In genomic region chr2:25343187-25343825, GRCh38 we compare ENCODE assay signal across 13 cellular contexts. TPM values are rescaled to one million over a fixed set of nuclear protein-coding genes. Genes with fewer than 3 reads are reported as not detected.
DNase-seq lines count a peak whose midpoint lies in the region; ATAC-seq and TF ChIP-seq lines count a peak whose summit lies in the region.
"Had no signal": no experiment of that assay in that cellular context is flagged by ENCODE, and none has a peak within 500 bp of the region (broad histone marks: within the 10 kb centered on the region; RNA-seq: fewer than 3 reads in every experiment).

No MANE protein-coding gene starts in this region.

- no peak overlapping the region for H2AK5ac ChIP-seq in IMR-90 (ENCODE audit: low read depth, low read length)

- H3K4ac ChIP-seq in IMR-90 (ENCODE audit: low read depth, low read length): no peak overlapping the region

- no peak for TF ChIP-seq RAD21 in IMR-90 (IDR thresholded peaks at IDR 0.05; ENCODE audit: low read length)

- no peak overlapping the region for H3K27ac Mint-ChIP-seq in activated CD4-positive, alpha-beta T cell treated with anti-CD3 and anti-CD28 coated beads for 36 hours
- no peak overlapping the region for H3K27ac Mint-ChIP-seq in activated naive CD8-positive, alpha-beta T cell treated with anti-CD3 and anti-CD28 coated beads, Interleukin-2, amount 10 ng/mL, durations not matched to agents 7 days and 5 days
- H3K27ac Mint-ChIP-seq in neural crest cell (ENCODE audit: unreplicated experiment): no peak overlapping the region

- no peak overlapping the region for H2BK20ac ChIP-seq in IMR-90 (ENCODE audit: low read depth, low read length)

- TF ChIP-seq POLR2A in IMR-90 (IDR thresholded peaks at IDR 0.05; ENCODE audit: low read depth, low read length) (no peak), Peyer's patch (IDR thresholded peaks at IDR 0.05) (no peak)

- no peak overlapping the region for H2BK15ac ChIP-seq in IMR-90 (ENCODE audit: low read depth, low read length)

- H3K36me3 ChIP-seq in IMR-90 (ENCODE audit: control insufficient read depth, insufficient read depth, low read length) (no peaks in the 10 kb centered on the region), Peyer's patch (no peaks in the 10 kb centered on the region)
- H3K36me3 ChIP-seq: transverse colon had no signal

- H2AK9ac ChIP-seq in IMR-90 (replicated peaks; ENCODE audit: low read depth, low read length, poor library complexity): no peak overlapping the region

- DNase-seq in activated CD4-positive, alpha-beta T cell treated with anti-CD3 and anti-CD28 coated beads for 36 hours: no peak
- no peak for DNase-seq in activated CD4-positive, alpha-beta T cell treated with anti-CD3 and anti-CD28 coated beads for 48 hours
- DNase-seq in IMR-90 (no peak), neural crest cell (ENCODE audit: low read depth, low spot score) (no peak), Peyer's patch (no peak), cortex of kidney (lab: John Stamatoyannopoulos, UW) (no peak)
- DNase-seq in activated naive CD8-positive, alpha-beta T cell treated with anti-CD3 and anti-CD28 coated beads, Interleukin-2, amount 10 ng/mL, durations not matched to agents 7 days and 5 days: no peak
- DNase-seq: DMS 273 treated with DMSO at 0.1 percent for 48 hours; mammary epithelial cell; PC-3; stimulated activated CD4-positive, alpha-beta T cell treated with anti-CD3 and anti-CD28 coated beads, Interleukin-15, amount 100 ng/mL, for 24 hours; transverse colon had no signal

- H3K9ac ChIP-seq in IMR-90 (ENCODE audit: low read depth, low read length): no peak overlapping the region

- CTCF ChIA-PET in activated CD4-positive, alpha-beta T cell treated with anti-CD3 and anti-CD28 coated beads for 36 hours (lab: Charles Lee): interaction anchor here (0.6 to 2.6 kb wide), 6 partner anchors 17 to 431 kb away, joined by 3 to 11 read pairs (median 3); no protein-coding TSS in a partner anchor
- CTCF ChIA-PET in IMR-90 (lab: Yijun Ruan, JAX): interaction anchor here (0.6 kb wide), 1 partner anchor 1026 kb away, joined by 6 read pairs; no protein-coding TSS in a partner anchor

- peaks cover 38% of the 10 kb centered on the region for H3K4me1 Mint-ChIP-seq in activated CD4-positive, alpha-beta T cell treated with anti-CD3 and anti-CD28 coated beads for 36 hours
- H3K4me1 Mint-ChIP-seq in activated naive CD8-positive, alpha-beta T cell treated with anti-CD3 and anti-CD28 coated beads, Interleukin-2, amount 10 ng/mL, durations not matched to agents 7 days and 5 days: peaks cover 29% of the 10 kb centered on the region
- H3K4me1 Mint-ChIP-seq in neural crest cell: no peaks in the 10 kb centered on the region

- H3K4me2 ChIP-seq in IMR-90 (ENCODE audit: low read depth, low read length): no peak overlapping the region

- H3K18ac ChIP-seq in IMR-90 (ENCODE audit: low read depth, low read length): no peak overlapping the region

- H3K27me3 Mint-ChIP-seq in activated CD4-positive, alpha-beta T cell treated with anti-CD3 and anti-CD28 coated beads for 36 hours: no peaks in the 10 kb centered on the region
- H3K27me3 Mint-ChIP-seq in activated naive CD8-positive, alpha-beta T cell treated with anti-CD3 and anti-CD28 coated beads, Interleukin-2, amount 10 ng/mL, durations not matched to agents 7 days and 5 days: no peaks in the 10 kb centered on the region
- peaks cover 18% of the 10 kb centered on the region for H3K27me3 Mint-ChIP-seq in neural crest cell (ENCODE audit: low read depth)

- peaks cover 0 to 21% of the 10 kb centered on the region in 2 experiments; a peak in 1 of 4 replicates for H3K79me1 ChIP-seq in IMR-90 (ENCODE audit: low read depth in 1 of 2, low read length in 2 of 2)

- H3K4me1 ChIP-seq in IMR-90 (ENCODE audit: control insufficient read depth, insufficient read depth, low read length) (peaks cover 17% of the 10 kb centered on the region), Peyer's patch (peaks cover 0 to 24% (median 9%) of the 10 kb centered on the region in 4 donors)

- no peak overlapping the region for H4K91ac ChIP-seq in IMR-90 (ENCODE audit: insufficient read depth, low read depth, low read length)

- peak overlapping the region; percentile 51 for H2AFZ ChIP-seq in IMR-90 (replicated peaks; ENCODE audit: low read length, poor library complexity)

- dilution Hi-C loops in IMR-90 (cut with HindIII; ENCODE audit: low sequenced_read_pairs, unreplicated experiment): no loop called here

- no peak overlapping the region for H3K23ac ChIP-seq in IMR-90 (ENCODE audit: low read depth, low read length)

- no peak overlapping the region for H3K14ac ChIP-seq in IMR-90 (replicated peaks; ENCODE audit: low read depth, low read length)

- no peak overlapping the region for H4K8ac ChIP-seq in IMR-90 (ENCODE audit: low read depth in 2 of 2, low read length in 2 of 2)

- no peak overlapping the region for H2BK5ac ChIP-seq in IMR-90 (ENCODE audit: low read depth, low read length, poor library complexity, severe bottlenecking)

- H4K20me1 ChIP-seq in IMR-90 (ENCODE audit: insufficient read depth, low read length): peaks cover 18% of the 10 kb centered on the region

- no peak for ATAC-seq in activated CD4-positive, alpha-beta T cell treated with anti-CD3 and anti-CD28 coated beads for 36 hours
- ATAC-seq in IMR-90 (ENCODE audit: low read depth) (no peak), HG03442 (IDR thresholded peaks at IDR 0.05; ENCODE audit: unreplicated experiment) (no peak)
- no peak for ATAC-seq in activated naive CD8-positive, alpha-beta T cell treated with anti-CD3 and anti-CD28 coated beads, Interleukin-2, amount 10 ng/mL, durations not matched to agents 7 days and 5 days (ENCODE audit: low read depth)

- 84% methylated on average over 10 of the region's 21 CpGs; no CpG with 5 or more reads in 1 of the 2 experiments for WGBS in IMR-90 (ENCODE audit: extremely low coverage in 2 of 2, insufficient read length in 1 of 2), 2 experiments

- no peak overlapping the region for H3K27ac ChIP-seq in IMR-90 (ENCODE audit: insufficient read depth, low read length)
- H3K27ac ChIP-seq in Peyer's patch: no peak overlapping the region

- H3K9me3 ChIP-seq in IMR-90 (ENCODE audit: control insufficient read depth, insufficient read depth, low read length): no peaks in the 10 kb centered on the region
- H3K9me3 ChIP-seq in Peyer's patch: no peaks in the 10 kb centered on the region
- H3K9me3 ChIP-seq: transverse colon had no signal

- POLR2A ChIA-PET in activated CD4-positive, alpha-beta T cell treated with anti-CD3 and anti-CD28 coated beads for 36 hours (lab: Charles Lee): no interaction called here
- POLR2A ChIA-PET in IMR-90 (lab: Charles Lee; ENCODE audit: unreplicated experiment): no interaction called here
- POLR2A ChIA-PET in activated naive CD8-positive, alpha-beta T cell treated with anti-CD3 and anti-CD28 coated beads, Interleukin-2, amount 10 ng/mL, durations not matched to agents 7 days and 5 days (lab: Charles Lee): interaction anchor here (0.9 to 2.2 kb wide), 6 partner anchors 9 to 33 kb away, joined by 3 to 5 read pairs (median 4); no protein-coding TSS in a partner anchor

- H3K36me3 Mint-ChIP-seq in activated CD4-positive, alpha-beta T cell treated with anti-CD3 and anti-CD28 coated beads for 36 hours (ENCODE audit: low read depth): no peaks in the 10 kb centered on the region
- no peaks in the 10 kb centered on the region for H3K36me3 Mint-ChIP-seq in activated naive CD8-positive, alpha-beta T cell treated with anti-CD3 and anti-CD28 coated beads, Interleukin-2, amount 10 ng/mL, durations not matched to agents 7 days and 5 days
- H3K36me3 Mint-ChIP-seq in neural crest cell (ENCODE audit: low read depth): no peaks in the 10 kb centered on the region

- H3K56ac ChIP-seq in IMR-90 (ENCODE audit: extremely low read depth, insufficient read depth, low read length): no peak overlapping the region

- H3K9me3 Mint-ChIP-seq in activated CD4-positive, alpha-beta T cell treated with anti-CD3 and anti-CD28 coated beads for 36 hours (ENCODE audit: low read depth): no peaks in the 10 kb centered on the region
- no peaks in the 10 kb centered on the region for H3K9me3 Mint-ChIP-seq in activated naive CD8-positive, alpha-beta T cell treated with anti-CD3 and anti-CD28 coated beads, Interleukin-2, amount 10 ng/mL, durations not matched to agents 7 days and 5 days
- no peaks in the 10 kb centered on the region for H3K9me3 Mint-ChIP-seq in neural crest cell

- H3K4me3 ChIP-seq in IMR-90 (ENCODE audit: insufficient read depth, low read depth, low read length): no peak overlapping the region
- H3K4me3 ChIP-seq in Peyer's patch: no peak overlapping the region

- no peaks in the 10 kb centered on the region for H3K27me3 ChIP-seq in IMR-90 (ENCODE audit: control insufficient read depth, insufficient read depth, low read length)
- H3K27me3 ChIP-seq in Peyer's patch: no peaks in the 10 kb centered on the region
- H3K27me3 ChIP-seq: transverse colon had no signal

- H2BK120ac ChIP-seq in IMR-90 (ENCODE audit: low read depth, low read length): no peak overlapping the region

- no peak overlapping the region for H4K5ac ChIP-seq in IMR-90 (ENCODE audit: low read depth, low read length)

- peaks cover 6% of the 10 kb centered on the region; the same call in 1 of the 2 replicates for H3K9me1 ChIP-seq in IMR-90 (ENCODE audit: insufficient read depth, low read length)

- peak overlapping the region; percentile 75 for H3K4me3 Mint-ChIP-seq in activated CD4-positive, alpha-beta T cell treated with anti-CD3 and anti-CD28 coated beads for 36 hours
- peak overlapping the region; percentile 40 for H3K4me3 Mint-ChIP-seq in activated naive CD8-positive, alpha-beta T cell treated with anti-CD3 and anti-CD28 coated beads, Interleukin-2, amount 10 ng/mL, durations not matched to agents 7 days and 5 days
- H3K4me3 Mint-ChIP-seq in neural crest cell: peak overlapping the region; percentile 81

- intact Hi-C loops in activated CD4-positive, alpha-beta T cell treated with anti-CD3 and anti-CD28 coated beads for 36 hours (cut with DNase I, micrococcal nuclease): loop anchor here (2.0 to 5.0 kb wide), 2 partner anchors 29 to 329 kb away; partner anchors contain the start of gene DTNB (in 1 of the 2)
- intact Hi-C loops in IMR-90 (cut with micrococcal nuclease): loop anchor here (2.0 kb wide), 1 partner anchor 33 kb away; no protein-coding TSS in a partner anchor

- in situ Hi-C loops in IMR-90 (cut with MboI; ENCODE audit: low sequenced_read_pairs): no loop called here

- TF ChIP-seq CTCF in IMR-90 (conservative IDR thresholded peaks at IDR 0.05; ENCODE audit: low read depth, low read length) (no peak), neural crest cell (conservative IDR thresholded peaks at IDR 0.05) (no peak), Peyer's patch (IDR thresholded peaks at IDR 0.05) (no peak)

- no TSS peak for BruUV-seq in IMR-90 (replicated peaks; lab: Mats Ljungman, UMichigan)

RNA-seq across cellular contexts. Expression of gene DNMT3A, which starts 1.6 kb away (rescaled TPM):
- 10 to 100 TPM; 62.3 to 76.2 TPM for total RNA-seq in activated CD4-positive, alpha-beta T cell treated with anti-CD3 and anti-CD28 coated beads for 36 hours
- total RNA-seq in IMR-90 (2012; rRNA removed) (6.1 and 9.7 TPM in 2 replicates), neural crest cell (113 and 114 TPM in 2 replicates), Peyer's patch (100 to 1,000 TPM in 1 of 4 donors, 10 to 100 TPM in 3; 10.7 to 126 (median 27.7) TPM)
- polyA plus RNA-seq in IMR-90 (2012; rRNA removed): 4.4 and 4.5 TPM in 2 replicates
- polyA plus RNA-seq in IMR-90 (2012; cell fraction: cytosol; rRNA removed): 1.4 and 3.9 TPM in 2 replicates
- 15.3 and 15.8 TPM in 2 replicates for polyA plus RNA-seq in IMR-90 (2012; cell fraction: nucleus; rRNA removed; ENCODE audit: low replicate concordance)
- 10 to 100 TPM; 76.7 to 84.7 TPM for total RNA-seq in activated naive CD8-positive, alpha-beta T cell treated with anti-CD3 and anti-CD28 coated beads, Interleukin-2, amount 10 ng/mL, durations not matched to agents 7 days and 5 days
